Comparison of ENCODE assay signal across 20 cellular contexts in the genomic region with DNA sequence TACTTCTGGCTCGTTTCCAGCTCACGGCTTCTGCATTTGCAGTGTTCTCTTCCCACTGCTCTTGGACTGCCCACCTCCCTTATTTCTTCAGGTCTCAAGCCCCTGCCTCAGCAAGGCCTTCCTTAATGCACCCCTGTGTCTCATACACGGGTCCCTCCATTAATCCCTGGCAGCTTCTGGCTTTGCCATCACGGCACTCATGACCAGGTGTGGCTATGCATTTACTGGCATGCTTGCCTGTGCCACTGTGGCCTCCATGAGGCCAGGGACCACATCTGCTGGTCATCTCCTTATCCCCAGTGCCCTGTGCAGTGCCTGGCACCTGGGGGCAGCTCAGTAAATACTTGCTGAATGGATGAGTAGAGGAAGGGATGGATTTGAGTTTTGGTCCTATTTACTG.
DNase-seq lines count a peak whose midpoint lies in the region; ATAC-seq and TF ChIP-seq lines count a peak whose summit lies in the region.
"Had no signal": no experiment of that assay in that cellular context is flagged by ENCODE, and none has a peak within 500 bp of the region (broad histone marks: within the 10 kb centered on the region; RNA-seq: fewer than 3 reads in every experiment).

No MANE protein-coding gene starts in this region.

- no peak overlapping the region for H2BK5ac ChIP-seq in neuronal stem cell (ENCODE audit: low read length)

- DNase-seq in activated T-cell treated with anti-CD3 and anti-CD28 coated beads, Interleukin-2, amount 50 U/mL, for 24 hours = peak; percentile 15
- DNase-seq in activated T-cell treated with anti-CD3 and anti-CD28 coated beads for 4 hours (no peak), activated B cell treated with CpG ODN at 0.5 μM for 24 hours (peak; percentile 7), neuronal stem cell (ENCODE audit: low spot score) (no peak), transverse colon (peak; percentile 6)
- DNase-seq in stimulated activated CD4-positive, alpha-beta T cell treated with anti-CD3 and anti-CD28 coated beads, Interleukin-2, amount 100 ng/mL, for 24 hours = no peak
- DNase-seq: CD4-positive, CD25-positive, alpha-beta regulatory T cell; DMS153; DND-41; NCI-H1105; NCI-H1436 treated with DMSO at 0.1 percent for 48 hours; NCI-H1930; NCI-H2107; NCI-H524; NCI-H748 treated with DMSO at 0.1 percent for 48 hours; NK-92 treated with Interleukin-12 subunit alpha and Interleukin-12 subunit beta, amount 100 ng/mL, for 24 hours; PC-3; SJCRH30 had no signal

- H4K8ac ChIP-seq in neuronal stem cell (ENCODE audit: low read depth, low read length) = no peak overlapping the region

- H3K14ac ChIP-seq in neuronal stem cell (ENCODE audit: low read length) = no peak overlapping the region

- TF ChIP-seq POLR2A in transverse colon (IDR thresholded peaks at IDR 0.05) = no peak

- H3K4me1 Mint-ChIP-seq in activated T-cell treated with anti-CD3 and anti-CD28 coated beads, Interleukin-2, amount 50 U/mL, for 24 hours (ENCODE audit: low read depth) = peaks cover 4% of the 10 kb centered on the region
- peaks cover 6% of the 10 kb centered on the region for H3K4me1 Mint-ChIP-seq in activated B cell treated with CpG ODN at 0.5 μM for 24 hours

- no peak overlapping the region for H2AK5ac ChIP-seq in neuronal stem cell (ENCODE audit: low read depth, low read length)

- no peak overlapping the region for H3K27ac Mint-ChIP-seq in activated T-cell treated with anti-CD3 and anti-CD28 coated beads, Interleukin-2, amount 50 U/mL, for 24 hours
- H3K27ac Mint-ChIP-seq in activated B cell treated with CpG ODN at 0.5 μM for 24 hours = no peak overlapping the region
- H3K27ac Mint-ChIP-seq: CD4-positive, CD25-positive, alpha-beta regulatory T cell had no signal

- no peak overlapping the region for H3K4ac ChIP-seq in neuronal stem cell (ENCODE audit: low read length)

- ATAC-seq in activated B cell treated with CpG ODN at 0.5 μM for 24 hours (ENCODE audit: low read depth) = no peak
- ATAC-seq in HG03571 (IDR thresholded peaks at IDR 0.05; ENCODE audit: unreplicated experiment) = no peak
- ATAC-seq: PC-3, Right ventricle myocardium inferior had no signal

- H4K91ac ChIP-seq in neuronal stem cell (ENCODE audit: low read depth, low read length, poor library complexity) = no peak overlapping the region

- TF ChIP-seq CTCF in activated B cell treated with CpG ODN at 0.5 μM for 24 hours (IDR thresholded peaks at IDR 0.05) (no peak), transverse colon (IDR thresholded peaks at IDR 0.05) (no peak)

- H2BK12ac ChIP-seq in neuronal stem cell (ENCODE audit: low read length) = no peak overlapping the region

- no peak overlapping the region for H3K4me2 ChIP-seq in neuronal stem cell (ENCODE audit: insufficient read depth, low read length, poor library complexity, severe bottlenecking)

- H3K27ac ChIP-seq in neuronal stem cell (replicated peaks; ENCODE audit: low read length) (no peak overlapping the region), transverse colon (no peak overlapping the region)
- H3K27ac ChIP-seq: SJCRH30 had no signal

- H2AFZ ChIP-seq in neuronal stem cell (ENCODE audit: low read length) = no peak overlapping the region

- no peak overlapping the region for H3K9ac ChIP-seq in neuronal stem cell (ENCODE audit: low read depth, low read length, poor library complexity)

- H3K27me3 ChIP-seq in neuronal stem cell (ENCODE audit: control insufficient read depth in 3 of 3, insufficient read depth in 3 of 3, low read depth in 1 of 3, low read length in 3 of 3) = peaks cover 0 to 4% (median 3%) of the 10 kb centered on the region in 3 experiments
- peaks cover 5% of the 10 kb centered on the region for H3K27me3 ChIP-seq in transverse colon
- H3K27me3 ChIP-seq: SJCRH30 had no signal

- peaks cover 0 to 10% of the 10 kb centered on the region in 2 donors for H3K4me1 ChIP-seq in neuronal stem cell (ENCODE audit: control insufficient read depth in 2 of 2, insufficient read depth in 1 of 2, low read depth in 1 of 2, low read length in 2 of 2)
- H3K4me1 ChIP-seq in transverse colon = peaks cover 5 to 18% (median 13%) of the 10 kb centered on the region in 4 donors

- POLR2A ChIA-PET in activated B cell treated with CpG ODN at 0.5 μM for 24 hours (lab: Charles Lee) = no interaction called here

- H3K4me3 Mint-ChIP-seq in activated T-cell treated with anti-CD3 and anti-CD28 coated beads, Interleukin-2, amount 50 U/mL, for 24 hours = no peak overlapping the region
- H3K4me3 Mint-ChIP-seq in activated B cell treated with CpG ODN at 0.5 μM for 24 hours = no peak overlapping the region
- H3K4me3 Mint-ChIP-seq: CD4-positive, CD25-positive, alpha-beta regulatory T cell had no signal

- H3K4me3 ChIP-seq in neuronal stem cell (ENCODE audit: low read length in 2 of 2) (no peak overlapping the region), transverse colon (no peak overlapping the region)
- H3K4me3 ChIP-seq: SJCRH30 had no signal

- in situ Hi-C loops in transverse colon (cut with MboI; ENCODE audit: low pct_ligation_motif_present in 1 of 4, low pct_unique_long_range_greater_than_20kb in 1 of 4, low sequenced_read_pairs in 3 of 4) = no loop called here

- H3K27me3 Mint-ChIP-seq in activated T-cell treated with anti-CD3 and anti-CD28 coated beads, Interleukin-2, amount 50 U/mL, for 24 hours = peaks cover 6% of the 10 kb centered on the region
- H3K27me3 Mint-ChIP-seq in activated B cell treated with CpG ODN at 0.5 μM for 24 hours = peaks cover 4% of the 10 kb centered on the region

- no peak for TF ChIP-seq EP300 in transverse colon (IDR thresholded peaks at IDR 0.05; ENCODE audit: low read depth)

- H3K36me3 ChIP-seq in neuronal stem cell (replicated peaks in 1 of 2; ENCODE audit: control insufficient read depth in 2 of 2, insufficient read depth in 2 of 2, low read length in 2 of 2) (peaks cover 3 to 36% of the 10 kb centered on the region in 2 donors), transverse colon (no peaks in the 10 kb centered on the region)
- H3K36me3 ChIP-seq: SJCRH30 had no signal

- peak overlapping the region; percentile 35 for H3K18ac ChIP-seq in neuronal stem cell (ENCODE audit: low read length)

- H3K36me3 Mint-ChIP-seq in activated T-cell treated with anti-CD3 and anti-CD28 coated beads, Interleukin-2, amount 50 U/mL, for 24 hours (ENCODE audit: low read depth) = no peaks in the 10 kb centered on the region
- no peaks in the 10 kb centered on the region for H3K36me3 Mint-ChIP-seq in activated B cell treated with CpG ODN at 0.5 μM for 24 hours (ENCODE audit: low read depth)
- H3K36me3 Mint-ChIP-seq: CD4-positive, CD25-positive, alpha-beta regulatory T cell had no signal

- WGBS in neuronal stem cell (ENCODE audit: extremely low coverage in 2 of 2, insufficient read length in 2 of 2, insufficient replicate concordance in 1 of 2), 2 donors = no CpG with 5 or more reads among the region's 4 CpGs
- WGBS in transverse colon (ENCODE audit: low coverage in 1 of 2), 2 donors = 78 to 83% methylated on average over 1 to 4 of the region's 4 CpGs

- H3K23ac ChIP-seq in neuronal stem cell (ENCODE audit: low read depth, low read length, poor library complexity) = no peak overlapping the region

- no peaks in the 10 kb centered on the region for H3K79me1 ChIP-seq in neuronal stem cell (ENCODE audit: low read depth, low read length)

- no peak overlapping the region for H2BK15ac ChIP-seq in neuronal stem cell (ENCODE audit: low read length)

- H3K9me3 ChIP-seq in neuronal stem cell (replicated peaks in 1 of 2; ENCODE audit: control insufficient read depth in 2 of 2, insufficient read depth in 1 of 2, low read depth in 1 of 2, low read length in 2 of 2) (peaks cover 0 to 4% of the 10 kb centered on the region in 2 donors), transverse colon (no peaks in the 10 kb centered on the region)
- H3K9me3 ChIP-seq: SJCRH30 had no signal

- H2BK120ac ChIP-seq in neuronal stem cell (ENCODE audit: low read depth, low read length) = no peak overlapping the region

- no peaks in the 10 kb centered on the region for H3K9me3 Mint-ChIP-seq in activated T-cell treated with anti-CD3 and anti-CD28 coated beads, Interleukin-2, amount 50 U/mL, for 24 hours
- no peaks in the 10 kb centered on the region for H3K9me3 Mint-ChIP-seq in activated B cell treated with CpG ODN at 0.5 μM for 24 hours
- H3K9me3 Mint-ChIP-seq: CD4-positive, CD25-positive, alpha-beta regulatory T cell had no signal

- CTCF ChIA-PET in activated B cell treated with CpG ODN at 0.5 μM for 24 hours (lab: Charles Lee) = no interaction called here

- intact Hi-C loops in activated B cell treated with CpG ODN at 0.5 μM for 24 hours (cut with micrococcal nuclease) = no loop called here
- intact Hi-C loops in transverse colon (cut with DNase I; ENCODE audit: low total_unique reads) = no loop called here

Comparison
In these comparisons a context has a peak if more than half of its experiments do, and no peak if none do; other contexts are left out.
1. DNase-seq: peak in activated T-cell treated with anti-CD3 and anti-CD28 coated beads, Interleukin-2, amount 50 U/mL, for 24 hours (single experiment), activated B cell treated with CpG ODN at 0.5 μM for 24 hours (single experiment) and transverse colon (single experiment); none in activated T-cell treated with anti-CD3 and anti-CD28 coated beads for 4 hours (single experiment), neuronal stem cell (single experiment) and stimulated activated CD4-positive, alpha-beta T cell treated with anti-CD3 and anti-CD28 coated beads, Interleukin-2, amount 100 ng/mL, for 24 hours (0 of 2).